Comparison of ENCODE assay signal across 8 cellular contexts in genomic region chr1:2529776-2530500, GRCh38. TPM values are rescaled to one million over a fixed set of nuclear protein-coding genes. Genes with fewer than 3 reads are reported as not detected.
A peak's percentile ranks its signal among the peaks of the same experiment; 100 is the strongest.
DNase-seq lines count a peak whose midpoint lies in the region; ATAC-seq and TF ChIP-seq lines count a peak whose summit lies in the region.

A gene with protein sequence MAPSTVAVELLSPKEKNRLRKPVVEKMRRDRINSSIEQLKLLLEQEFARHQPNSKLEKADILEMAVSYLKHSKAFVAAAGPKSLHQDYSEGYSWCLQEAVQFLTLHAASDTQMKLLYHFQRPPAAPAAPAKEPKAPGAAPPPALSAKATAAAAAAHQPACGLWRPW (minus strand): TSS chr1:2530263. CDS start chr1:2530164, 99 bp downstream.

- H3K9me3 Mint-ChIP-seq in MCF 10A (ENCODE audit: unreplicated experiment) = no peaks in the 10 kb centered on the region

- H3K36me3 ChIP-seq in HUES48 (ENCODE audit: control insufficient read depth, insufficient read depth, low read length) (no peaks in the 10 kb centered on the region), mesenchymal stem cell (ENCODE audit: control insufficient read depth in 1 of 2, insufficient read depth in 2 of 2, low read depth in 1 of 2, low read length in 2 of 2) (peaks cover 0 to 3% of the 10 kb centered on the region in 2 experiments)

- H3K27me3 Mint-ChIP-seq in MCF 10A (ENCODE audit: insufficient read depth, unreplicated experiment) = no peaks in the 10 kb centered on the region

- H2AFZ ChIP-seq in mesenchymal stem cell (ENCODE audit: low read depth, low read length) = no peak within 1 kb of the TSS

- peak within 1 kb of the TSS; percentile 57 for H3K27ac Mint-ChIP-seq in MCF 10A (ENCODE audit: low read depth, unreplicated experiment)

- DNase-seq in AG20443 (ENCODE audit: low spot score) (peak; percentile 56), MCF 10A (ENCODE audit: unreplicated experiment) (no peak), mesenchymal stem cell (no peak), SIG-M5 (lab: John Stamatoyannopoulos, UW) (no peak), NCI-H1694 (lab: John Stamatoyannopoulos, UW) (no peak), ureter (ENCODE audit: low spot score) (no peak)

- H4K8ac ChIP-seq in mesenchymal stem cell (ENCODE audit: low read length) = no peak within 1 kb of the TSS

- CTCF ChIA-PET in MCF 10A (lab: Yijun Ruan, JAX) = interaction anchor here (0.6 kb wide), 2 partner anchors 102 to 1173 kb away, joined by 3 read pairs; no protein-coding TSS in a partner anchor

- H3K4me3 ChIP-seq in HUES48 (ENCODE audit: low read depth, low read length) (peak within 1 kb of the TSS; percentile 52), mesenchymal stem cell (ENCODE audit: insufficient read depth in 1 of 2, low read depth in 1 of 2, low read length in 2 of 2) (peak within 1 kb of the TSS in 1 of 2 experiments; percentile 10)

- 3% methylated on average over 78 of the region's 93 CpGs for WGBS in mesenchymal stem cell

- no peak for ATAC-seq in HG02588 (IDR thresholded peaks at IDR 0.05; ENCODE audit: unreplicated experiment)

- no peak within 1 kb of the TSS for H2BK12ac ChIP-seq in mesenchymal stem cell (ENCODE audit: low read length in 2 of 2)

- H3K14ac ChIP-seq in mesenchymal stem cell (ENCODE audit: low read length in 2 of 2) = peak within 1 kb of the TSS in 1 of 2 experiments; percentile 29

- BruUV-seq in MCF 10A (replicated peaks; lab: Mats Ljungman, UMichigan) = no TSS peak

- H2AK5ac ChIP-seq in mesenchymal stem cell (ENCODE audit: low read length, severe bottlenecking) = no peak within 1 kb of the TSS

- H3K79me1 ChIP-seq in mesenchymal stem cell (replicated peaks; ENCODE audit: low read length, poor library complexity, severe bottlenecking) = no peaks in the 10 kb centered on the region

- H3K18ac ChIP-seq in mesenchymal stem cell (ENCODE audit: low read depth in 1 of 2, low read length in 2 of 2) = no peak within 1 kb of the TSS

- peak within 1 kb of the TSS; percentile 74 for H3K4me2 ChIP-seq in mesenchymal stem cell (ENCODE audit: low read length, poor library complexity, severe bottlenecking)

- no peak within 1 kb of the TSS for H2BK15ac ChIP-seq in mesenchymal stem cell (ENCODE audit: low read depth, poor library complexity, severe bottlenecking)

- H3K36me3 Mint-ChIP-seq in MCF 10A (ENCODE audit: insufficient read depth, unreplicated experiment) = peaks cover 8% of the 10 kb centered on the region

- no peak within 1 kb of the TSS for H4K91ac ChIP-seq in mesenchymal stem cell (ENCODE audit: low read length)

- intact Hi-C loops in MCF 10A (cut with micrococcal nuclease) = no loop called here

- no peak within 1 kb of the TSS for H2BK5ac ChIP-seq in mesenchymal stem cell (ENCODE audit: low read depth, low read length, poor library complexity, severe bottlenecking)

- H3K9me3 ChIP-seq in HUES48 (ENCODE audit: control insufficient read depth, insufficient read depth, low read length) (no peaks in the 10 kb centered on the region), mesenchymal stem cell (ENCODE audit: control insufficient read depth, low read length) (no peaks in the 10 kb centered on the region)

- H3K9ac ChIP-seq in HUES48 (ENCODE audit: low read depth, low read length) = no peak within 1 kb of the TSS
- no peak within 1 kb of the TSS for H3K9ac ChIP-seq in mesenchymal stem cell (ENCODE audit: low read length)

- H3K27ac ChIP-seq in HUES48 (ENCODE audit: low read depth, low read length) (no peak within 1 kb of the TSS), mesenchymal stem cell (ENCODE audit: low read length, poor library complexity, severe bottlenecking) (no peak within 1 kb of the TSS)

- no peak for TF ChIP-seq CTCF in MCF 10A (IDR thresholded peaks at IDR 0.05; ENCODE audit: unreplicated experiment)

- no peak within 1 kb of the TSS for H2BK120ac ChIP-seq in mesenchymal stem cell (ENCODE audit: low read depth, low read length)

- no peak within 1 kb of the TSS for H3K4ac ChIP-seq in mesenchymal stem cell (ENCODE audit: low read depth in 1 of 2, low read length in 2 of 2)

- POLR2A ChIA-PET in MCF 10A (lab: Yijun Ruan, JAX) = interaction anchor here (1.4 kb wide), 1 partner anchor 16 kb away, joined by 6 read pairs; no protein-coding TSS in a partner anchor

- H3K4me1 ChIP-seq in HUES48 (ENCODE audit: control insufficient read depth, insufficient read depth, low read length) = peaks cover 26% of the 10 kb centered on the region
- H3K4me1 ChIP-seq in mesenchymal stem cell (ENCODE audit: control insufficient read depth, insufficient read depth, low read depth, low read length) = peaks cover 64% of the 10 kb centered on the region

- peaks cover 38% of the 10 kb centered on the region for H3K4me1 Mint-ChIP-seq in MCF 10A (ENCODE audit: insufficient read depth, unreplicated experiment)

- H3K27me3 ChIP-seq in HUES48 (ENCODE audit: control insufficient read depth, insufficient read depth, low read length) (peaks cover 78% of the 10 kb centered on the region), mesenchymal stem cell (ENCODE audit: control insufficient read depth in 1 of 2, insufficient read depth in 1 of 2, low read length in 2 of 2) (peaks cover 29 to 61% of the 10 kb centered on the region in 2 experiments)

- H3K23ac ChIP-seq in mesenchymal stem cell (ENCODE audit: low read length in 2 of 2) = peak within 1 kb of the TSS in 1 of 2 experiments; percentile 27

- no peak within 1 kb of the TSS for H3K4me3 Mint-ChIP-seq in MCF 10A (ENCODE audit: unreplicated experiment)

RNA-seq across cellular contexts. Expression of the gene that starts here (rescaled TPM):
- total RNA-seq in MCF 10A (2022) = not detected in 2 replicates
- not detected for polyA plus RNA-seq in mesenchymal stem cell (2013, experiment 1 of 2)
- not detected for polyA plus RNA-seq in mesenchymal stem cell (2013, experiment 2 of 2)
- 0.57 TPM for total RNA-seq in ureter
